1 cellular context compared by ENCODE assay signal in the genomic region with DNA sequence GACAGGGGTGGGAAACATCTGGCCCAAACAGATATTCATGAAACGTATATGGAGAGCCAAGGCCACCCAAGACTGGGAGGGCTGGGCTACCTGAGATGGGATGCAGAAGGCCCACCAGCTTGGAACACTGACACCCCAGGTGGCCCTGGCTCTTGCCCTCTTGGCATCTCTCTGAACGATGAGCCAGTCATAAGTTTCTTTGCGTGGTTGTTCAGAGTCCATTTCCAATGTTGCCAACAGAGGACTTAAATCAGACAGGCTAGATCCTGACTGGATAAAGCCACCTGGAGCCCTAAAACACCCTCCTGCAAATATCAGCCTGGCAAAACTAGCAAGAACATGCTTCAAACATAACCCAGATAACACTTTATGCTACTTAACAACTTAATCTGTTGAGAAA.
A peak's percentile ranks its signal among the peaks of the same experiment; 100 is the strongest.
TF ChIP-seq lines count a peak whose summit lies in the region.

No MANE protein-coding gene starts in this region.

TF ChIP-seq in liver, 16 proteins besides CTCF, POLR2A, EP300 and RAD21 (continued from another document):
- TF ChIP-seq, protein P1, sequence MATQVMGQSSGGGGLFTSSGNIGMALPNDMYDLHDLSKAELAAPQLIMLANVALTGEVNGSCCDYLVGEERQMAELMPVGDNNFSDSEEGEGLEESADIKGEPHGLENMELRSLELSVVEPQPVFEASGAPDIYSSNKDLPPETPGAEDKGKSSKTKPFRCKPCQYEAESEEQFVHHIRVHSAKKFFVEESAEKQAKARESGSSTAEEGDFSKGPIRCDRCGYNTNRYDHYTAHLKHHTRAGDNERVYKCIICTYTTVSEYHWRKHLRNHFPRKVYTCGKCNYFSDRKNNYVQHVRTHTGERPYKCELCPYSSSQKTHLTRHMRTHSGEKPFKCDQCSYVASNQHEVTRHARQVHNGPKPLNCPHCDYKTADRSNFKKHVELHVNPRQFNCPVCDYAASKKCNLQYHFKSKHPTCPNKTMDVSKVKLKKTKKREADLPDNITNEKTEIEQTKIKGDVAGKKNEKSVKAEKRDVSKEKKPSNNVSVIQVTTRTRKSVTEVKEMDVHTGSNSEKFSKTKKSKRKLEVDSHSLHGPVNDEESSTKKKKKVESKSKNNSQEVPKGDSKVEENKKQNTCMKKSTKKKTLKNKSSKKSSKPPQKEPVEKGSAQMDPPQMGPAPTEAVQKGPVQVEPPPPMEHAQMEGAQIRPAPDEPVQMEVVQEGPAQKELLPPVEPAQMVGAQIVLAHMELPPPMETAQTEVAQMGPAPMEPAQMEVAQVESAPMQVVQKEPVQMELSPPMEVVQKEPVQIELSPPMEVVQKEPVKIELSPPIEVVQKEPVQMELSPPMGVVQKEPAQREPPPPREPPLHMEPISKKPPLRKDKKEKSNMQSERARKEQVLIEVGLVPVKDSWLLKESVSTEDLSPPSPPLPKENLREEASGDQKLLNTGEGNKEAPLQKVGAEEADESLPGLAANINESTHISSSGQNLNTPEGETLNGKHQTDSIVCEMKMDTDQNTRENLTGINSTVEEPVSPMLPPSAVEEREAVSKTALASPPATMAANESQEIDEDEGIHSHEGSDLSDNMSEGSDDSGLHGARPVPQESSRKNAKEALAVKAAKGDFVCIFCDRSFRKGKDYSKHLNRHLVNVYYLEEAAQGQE (IDR thresholded peaks at IDR 0.05) = peak; percentile 67
- TF ChIP-seq FOXA2 (IDR thresholded peaks at IDR 0.05) (no peak), YY1 (IDR thresholded peaks at IDR 0.05) (peak; percentile 67), TAF1 (conservative IDR thresholded peaks at IDR 0.05) (no peak), RXRA (IDR thresholded peaks at IDR 0.05) (peak; percentile 37 to 79), JUND (IDR thresholded peaks at IDR 0.05) (peak; percentile 25 to 65), HNF4G (IDR thresholded peaks at IDR 0.05) (peak; percentile 55), NR2F2 (IDR thresholded peaks at IDR 0.05) (no peak), GABPA (IDR thresholded peaks at IDR 0.05 in 1 of 2, conservative IDR thresholded peaks at IDR 0.05 in 1 of 2) (no peak), SP1 (IDR thresholded peaks at IDR 0.05) (peak; percentile 73), EGR1 (IDR thresholded peaks at IDR 0.05; ENCODE audit: low read depth in 2 of 2) (peak in 1 of 2 donors; percentile 47), HNF4A (conservative IDR thresholded peaks at IDR 0.05) (peak; percentile 86 to 92)
- TF ChIP-seq, protein P2, sequence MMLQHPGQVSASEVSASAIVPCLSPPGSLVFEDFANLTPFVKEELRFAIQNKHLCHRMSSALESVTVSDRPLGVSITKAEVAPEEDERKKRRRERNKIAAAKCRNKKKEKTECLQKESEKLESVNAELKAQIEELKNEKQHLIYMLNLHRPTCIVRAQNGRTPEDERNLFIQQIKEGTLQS (IDR thresholded peaks at IDR 0.05) = no peak
- TF ChIP-seq, protein P3, sequence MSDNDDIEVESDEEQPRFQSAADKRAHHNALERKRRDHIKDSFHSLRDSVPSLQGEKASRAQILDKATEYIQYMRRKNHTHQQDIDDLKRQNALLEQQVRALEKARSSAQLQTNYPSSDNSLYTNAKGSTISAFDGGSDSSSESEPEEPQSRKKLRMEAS (IDR thresholded peaks at IDR 0.05) = peak; percentile 61
- TF ChIP-seq, protein P4, sequence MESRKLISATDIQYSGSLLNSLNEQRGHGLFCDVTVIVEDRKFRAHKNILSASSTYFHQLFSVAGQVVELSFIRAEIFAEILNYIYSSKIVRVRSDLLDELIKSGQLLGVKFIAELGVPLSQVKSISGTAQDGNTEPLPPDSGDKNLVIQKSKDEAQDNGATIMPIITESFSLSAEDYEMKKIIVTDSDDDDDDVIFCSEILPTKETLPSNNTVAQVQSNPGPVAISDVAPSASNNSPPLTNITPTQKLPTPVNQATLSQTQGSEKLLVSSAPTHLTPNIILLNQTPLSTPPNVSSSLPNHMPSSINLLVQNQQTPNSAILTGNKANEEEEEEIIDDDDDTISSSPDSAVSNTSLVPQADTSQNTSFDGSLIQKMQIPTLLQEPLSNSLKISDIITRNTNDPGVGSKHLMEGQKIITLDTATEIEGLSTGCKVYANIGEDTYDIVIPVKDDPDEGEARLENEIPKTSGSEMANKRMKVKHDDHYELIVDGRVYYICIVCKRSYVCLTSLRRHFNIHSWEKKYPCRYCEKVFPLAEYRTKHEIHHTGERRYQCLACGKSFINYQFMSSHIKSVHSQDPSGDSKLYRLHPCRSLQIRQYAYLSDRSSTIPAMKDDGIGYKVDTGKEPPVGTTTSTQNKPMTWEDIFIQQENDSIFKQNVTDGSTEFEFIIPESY (IDR thresholded peaks at IDR 0.05) = peak; percentile 31
